In the genomic region with DNA sequence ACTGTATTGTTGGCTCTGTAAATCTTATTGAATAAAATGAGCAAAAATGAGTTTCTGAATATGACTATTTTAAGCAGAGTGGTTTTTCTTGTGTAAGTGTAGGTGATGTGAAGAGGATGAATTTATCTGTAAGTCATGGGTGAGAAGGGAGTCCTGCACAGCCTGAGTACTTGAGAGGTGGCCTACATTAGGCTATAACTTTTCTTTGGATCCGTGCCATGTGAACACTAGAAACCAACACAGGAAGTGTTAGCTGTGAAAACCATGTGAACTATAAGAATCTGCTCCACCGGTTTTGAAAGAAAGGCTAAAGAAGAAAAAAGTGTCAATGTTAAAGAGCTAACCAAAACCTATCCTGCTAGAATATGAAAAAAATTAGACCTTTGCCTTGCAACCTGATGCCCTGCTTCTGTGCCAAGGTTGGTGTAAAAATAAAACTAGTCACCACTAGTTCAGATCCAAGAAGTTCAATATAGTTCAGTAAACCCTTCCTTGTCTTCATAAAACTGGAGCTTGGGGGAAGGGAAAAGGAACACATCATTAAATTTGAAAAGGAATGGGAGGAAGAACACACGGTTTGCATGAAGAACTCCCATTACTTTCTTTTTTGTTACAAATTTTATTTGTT, we compare ENCODE assay signal across 10 cellular contexts. TPM values are rescaled to one million over a fixed set of nuclear protein-coding genes. Genes with fewer than 3 reads are reported as not detected.
DNase-seq lines count a peak whose midpoint lies in the region; ATAC-seq and TF ChIP-seq lines count a peak whose summit lies in the region.
"Had no signal": no experiment of that assay in that cellular context is flagged by ENCODE, and none has a peak within 500 bp of the region (broad histone marks: within the 10 kb centered on the region; RNA-seq: fewer than 3 reads in every experiment).

No MANE protein-coding gene starts in this region.

- H3K36me3 Mint-ChIP-seq in HFFc6 (ENCODE audit: low read depth), result peaks cover 13% of the 10 kb centered on the region; the same call in 1 of the 2 replicates
- H3K36me3 Mint-ChIP-seq in T-helper 2 cell treated with Interferon-gamma antibody and Interleukin-4, amounts not matched to agents 5 μg/mL and 100 μg/mL, for 36 hours (ENCODE audit: low read depth), result no peaks in the 10 kb centered on the region

- H3K27ac Mint-ChIP-seq in HFFc6, result peak overlapping the region; percentile 7; the same call in 1 of the 2 replicates
- H3K27ac Mint-ChIP-seq in T-helper 2 cell treated with Interferon-gamma antibody and Interleukin-4, amounts not matched to agents 5 μg/mL and 100 μg/mL, for 36 hours, result peak overlapping the region; percentile 33
- H3K27ac Mint-ChIP-seq: activated naive CD8-positive, alpha-beta T cell had no signal

- peaks cover 90% of the 10 kb centered on the region for H3K4me1 Mint-ChIP-seq in HFFc6 (ENCODE audit: low read depth)
- peaks cover 25% of the 10 kb centered on the region for H3K4me1 Mint-ChIP-seq in T-helper 2 cell treated with Interferon-gamma antibody and Interleukin-4, amounts not matched to agents 5 μg/mL and 100 μg/mL, for 36 hours (ENCODE audit: low read depth)

- intact Hi-C loops in mucosa of descending colon (cut with DNase I, micrococcal nuclease), result no loop called here

- TF ChIP-seq CTCF in HFFc6 (IDR thresholded peaks at IDR 0.05), result no peak
- TF ChIP-seq CTCF in mucosa of descending colon (IDR thresholded peaks at IDR 0.05), result no peak

- H3K4me3 ChIP-seq in mucosa of descending colon, result no peak overlapping the region
- H3K4me3 ChIP-seq: smooth muscle cell, transverse colon had no signal

- no peaks in the 10 kb centered on the region for H3K36me3 ChIP-seq in mucosa of descending colon (ENCODE audit: low read depth)
- H3K36me3 ChIP-seq: transverse colon had no signal

- no peaks in the 10 kb centered on the region for H3K4me1 ChIP-seq in mucosa of descending colon (ENCODE audit: low read depth)

- no peaks in the 10 kb centered on the region for H3K9me3 ChIP-seq in mucosa of descending colon
- H3K9me3 ChIP-seq: transverse colon had no signal

- peak; percentile 67 for ATAC-seq in GM18498 (IDR thresholded peaks at IDR 0.05; ENCODE audit: unreplicated experiment)
- peak; percentile 47 for ATAC-seq in mucosa of descending colon
- ATAC-seq in HG03354 (IDR thresholded peaks at IDR 0.05; ENCODE audit: poor library complexity, severe bottlenecking, unreplicated experiment), result no peak

- H3K4me3 Mint-ChIP-seq in HFFc6, result no peak overlapping the region
- no peak overlapping the region for H3K4me3 Mint-ChIP-seq in T-helper 2 cell treated with Interferon-gamma antibody and Interleukin-4, amounts not matched to agents 5 μg/mL and 100 μg/mL, for 36 hours
- H3K4me3 Mint-ChIP-seq: activated naive CD8-positive, alpha-beta T cell had no signal

- H3K27me3 Mint-ChIP-seq in HFFc6 (ENCODE audit: insufficient read depth), result no peaks in the 10 kb centered on the region; the same call in 1 of the 2 replicates
- peaks cover 4% of the 10 kb centered on the region for H3K27me3 Mint-ChIP-seq in T-helper 2 cell treated with Interferon-gamma antibody and Interleukin-4, amounts not matched to agents 5 μg/mL and 100 μg/mL, for 36 hours (ENCODE audit: low read depth)

- DNase-seq in HFFc6, result no peak
- no peak for DNase-seq in T-helper 2 cell treated with Interferon-gamma antibody and Interleukin-4, amounts not matched to agents 5 μg/mL and 100 μg/mL, for 36 hours (ENCODE audit: low spot score)
- DNase-seq in mucosa of descending colon, result peak in 1 of 3 donors; percentile 12
- DNase-seq in inferior parietal cortex (ENCODE audit: extremely low spot score), result no peak
- DNase-seq in SW 1271 (lab: John Stamatoyannopoulos, UW), result no peak
- DNase-seq: transverse colon had no signal

- H3K9me3 Mint-ChIP-seq in HFFc6, result peaks cover 5% of the 10 kb centered on the region
- H3K9me3 Mint-ChIP-seq in T-helper 2 cell treated with Interferon-gamma antibody and Interleukin-4, amounts not matched to agents 5 μg/mL and 100 μg/mL, for 36 hours, result peaks cover 5% of the 10 kb centered on the region

RNA-seq across cellular contexts. Expression of a gene that starts 21.3 kb away (rescaled TPM):
- total RNA-seq in HFFc6 (2021; fragmentation: NEBNext Ultra II Directional; extraction: Animal tissue kit (Norgen Biotek cat#: 25700)), result 10 to 100 TPM; 17.2 to 25.7 (median 23.1) TPM
- total RNA-seq in mucosa of descending colon, result 10 to 100 TPM in 1 of 3 donors, 1 to 10 TPM in 2; 7.2 to 50.7 (median 8.8) TPM
